ENCODE assay signal across 17 cellular contexts in the genomic region with DNA sequence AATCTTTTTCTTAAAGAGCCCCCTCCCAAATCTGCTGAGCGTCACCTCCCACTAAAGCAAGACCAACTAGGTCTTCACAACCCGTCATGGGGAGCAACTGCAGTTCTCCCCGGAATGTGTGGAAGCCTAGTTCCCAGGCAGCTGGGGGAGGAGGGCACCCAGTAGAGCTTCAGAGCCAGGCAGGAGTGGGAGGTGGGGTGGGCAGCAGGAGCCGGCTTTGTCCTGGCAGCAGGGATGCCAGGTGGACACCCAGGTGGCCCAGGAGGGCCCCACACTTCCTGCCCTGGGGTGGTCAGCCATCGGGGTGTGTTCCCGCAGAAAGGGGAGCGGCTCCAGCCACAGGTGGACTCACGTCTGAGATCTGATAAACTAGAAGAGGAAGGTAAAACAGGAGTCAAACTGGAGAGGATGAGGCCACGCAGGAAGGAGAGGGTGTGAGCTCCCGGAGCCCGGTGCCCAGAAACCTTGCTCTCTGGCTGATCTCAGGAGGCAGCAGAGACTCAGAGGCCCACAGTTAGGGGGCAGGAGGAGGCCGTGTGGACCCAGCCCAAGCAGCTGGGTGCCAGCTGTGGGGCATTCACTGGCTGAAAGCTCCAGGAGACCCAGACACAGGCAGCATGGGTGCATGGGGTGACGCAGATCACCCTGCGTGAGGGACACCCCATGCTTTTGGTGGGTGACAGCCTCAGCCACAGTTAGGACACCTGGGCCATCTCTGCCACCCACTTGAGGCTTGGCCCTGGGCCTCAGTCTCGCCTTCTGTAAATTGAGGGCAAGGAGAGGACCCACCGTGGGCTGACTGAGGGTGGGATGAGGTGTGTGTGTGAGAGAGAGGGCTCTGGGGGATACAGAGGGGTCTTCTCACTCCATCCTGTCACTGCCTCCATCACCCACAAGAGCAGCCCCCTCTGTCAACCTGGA.
A peak's percentile ranks its signal among the peaks of the same experiment; 100 is the strongest.
DNase-seq lines count a peak whose midpoint lies in the region; ATAC-seq and TF ChIP-seq lines count a peak whose summit lies in the region.
"Had no signal": no experiment of that assay in that cellular context is flagged by ENCODE, and none has a peak within 500 bp of the region (broad histone marks: within the 10 kb centered on the region; RNA-seq: fewer than 3 reads in every experiment).

No MANE protein-coding gene starts in this region.

- H3K27ac ChIP-seq in heart left ventricle (no peak overlapping the region), right cardiac atrium (ENCODE audit: low read length) (no peak overlapping the region)

- ATAC-seq in heart left ventricle, result no peak
- ATAC-seq in right cardiac atrium, result no peak
- ATAC-seq in HG02759 (IDR thresholded peaks at IDR 0.05; ENCODE audit: unreplicated experiment), result no peak
- ATAC-seq: Panc1 had no signal

- peaks cover 83% of the 10 kb centered on the region for H3K4me1 Mint-ChIP-seq in brain
- no peaks in the 10 kb centered on the region for H3K4me1 Mint-ChIP-seq in MCF 10A (ENCODE audit: insufficient read depth, unreplicated experiment)

- TF ChIP-seq CTCF in heart left ventricle (IDR thresholded peaks at IDR 0.05), result no peak
- TF ChIP-seq CTCF in brain (conservative IDR thresholded peaks at IDR 0.05), result no peak
- TF ChIP-seq CTCF in MCF 10A (IDR thresholded peaks at IDR 0.05; ENCODE audit: unreplicated experiment), result no peak

- H3K4me3 Mint-ChIP-seq in brain (peak overlapping the region in 2 of 5 experiments; percentile 63 to 80), MCF 10A (ENCODE audit: unreplicated experiment) (no peak overlapping the region)
- H3K4me3 Mint-ChIP-seq: CD4-positive, alpha-beta memory T cell had no signal

- H3K4me3 ChIP-seq in heart left ventricle (no peak overlapping the region), right cardiac atrium (ENCODE audit: low read length) (no peak overlapping the region)

- peaks cover 0 to 9% (median 0%) of the 10 kb centered on the region in 12 donors for H3K9me3 ChIP-seq in heart left ventricle
- no peaks in the 10 kb centered on the region for H3K9me3 ChIP-seq in right cardiac atrium (ENCODE audit: control insufficient read depth, low read length)

- intact Hi-C loops in cardiac septum (cut with DNase I) (no loop called here), heart left ventricle (cut with DNase I) (no loop called here), MCF 10A (cut with micrococcal nuclease) (no loop called here), right cardiac atrium (cut with DNase I) (no loop called here)

- no peak for TF ChIP-seq POLR2A in heart left ventricle (IDR thresholded peaks at IDR 0.05)

- no peaks in the 10 kb centered on the region for H3K36me3 Mint-ChIP-seq in brain
- H3K36me3 Mint-ChIP-seq in MCF 10A (ENCODE audit: insufficient read depth, unreplicated experiment), result no peaks in the 10 kb centered on the region

- 81 to 86% (median 83%) methylated on average over 16 of the region's 16 CpGs for WGBS in heart left ventricle, 4 donors
- WGBS in right cardiac atrium, result 77% methylated on average over 16 of the region's 16 CpGs

- H3K4me1 ChIP-seq in heart left ventricle, result peaks cover 0 to 11% (median 0%) of the 10 kb centered on the region in 12 donors
- no peaks in the 10 kb centered on the region for H3K4me1 ChIP-seq in right cardiac atrium (ENCODE audit: control insufficient read depth, insufficient read depth, low read length)

- POLR2A ChIA-PET in MCF 10A (lab: Yijun Ruan, JAX), result no interaction called here

- H3K36me3 ChIP-seq in heart left ventricle, result no peaks in the 10 kb centered on the region

- H3K27me3 Mint-ChIP-seq in brain, result peaks cover 12% of the 10 kb centered on the region
- peaks cover 100% of the 10 kb centered on the region for H3K27me3 Mint-ChIP-seq in MCF 10A (ENCODE audit: insufficient read depth, unreplicated experiment)

- CTCF ChIA-PET in MCF 10A (lab: Yijun Ruan, JAX), result interaction anchor here (0.6 kb wide), 1 partner anchor 45 kb away, joined by 3 read pairs; no protein-coding TSS in a partner anchor

- H3K27ac Mint-ChIP-seq in brain (peak overlapping the region in 3 of 5 experiments; percentile 91 to 99 (median 95)), MCF 10A (ENCODE audit: low read depth, unreplicated experiment) (no peak overlapping the region)

- H3K27me3 ChIP-seq in heart left ventricle (peaks cover 0 to 11% (median 0%) of the 10 kb centered on the region in 9 donors), right cardiac atrium (ENCODE audit: control insufficient read depth, insufficient read depth) (no peaks in the 10 kb centered on the region)

- BruUV-seq in MCF 10A (replicated peaks; lab: Mats Ljungman, UMichigan), result no TSS peak

- H3K9me3 Mint-ChIP-seq in brain (peaks cover 6 to 18% (median 11%) of the 10 kb centered on the region in 5 experiments), MCF 10A (ENCODE audit: unreplicated experiment) (no peaks in the 10 kb centered on the region)

- peak; percentile 46 for DNase-seq in cardiac septum (ENCODE audit: low spot score)
- DNase-seq in heart left ventricle, result no peak
- peak; percentile 71 for DNase-seq in mesenteric fat pad (ENCODE audit: low spot score)
- DNase-seq in ureter (ENCODE audit: low spot score), result peak; percentile 34
- no peak for DNase-seq in MCF 10A (ENCODE audit: unreplicated experiment)
- DNase-seq in right cardiac atrium, result no peak
- DNase-seq: AML-193; CD4-positive, alpha-beta memory T cell; DMS79; Karpas-422; NCI-H2029; NCI-H2171 treated with DMSO at 0.1 percent for 48 hours; NCI-H82; Right ventricle myocardium superior had no signal

Comparison
In these comparisons a context has a peak if more than half of its experiments do, and no peak if none do; other contexts are left out.
1. DNase-seq: peak in cardiac septum (single experiment), mesenteric fat pad (single experiment) and ureter (single experiment); none in heart left ventricle (0 of 5), MCF 10A (single experiment) and right cardiac atrium (0 of 3).